ENCODE assay signal across 25 cellular contexts in the genomic region with DNA sequence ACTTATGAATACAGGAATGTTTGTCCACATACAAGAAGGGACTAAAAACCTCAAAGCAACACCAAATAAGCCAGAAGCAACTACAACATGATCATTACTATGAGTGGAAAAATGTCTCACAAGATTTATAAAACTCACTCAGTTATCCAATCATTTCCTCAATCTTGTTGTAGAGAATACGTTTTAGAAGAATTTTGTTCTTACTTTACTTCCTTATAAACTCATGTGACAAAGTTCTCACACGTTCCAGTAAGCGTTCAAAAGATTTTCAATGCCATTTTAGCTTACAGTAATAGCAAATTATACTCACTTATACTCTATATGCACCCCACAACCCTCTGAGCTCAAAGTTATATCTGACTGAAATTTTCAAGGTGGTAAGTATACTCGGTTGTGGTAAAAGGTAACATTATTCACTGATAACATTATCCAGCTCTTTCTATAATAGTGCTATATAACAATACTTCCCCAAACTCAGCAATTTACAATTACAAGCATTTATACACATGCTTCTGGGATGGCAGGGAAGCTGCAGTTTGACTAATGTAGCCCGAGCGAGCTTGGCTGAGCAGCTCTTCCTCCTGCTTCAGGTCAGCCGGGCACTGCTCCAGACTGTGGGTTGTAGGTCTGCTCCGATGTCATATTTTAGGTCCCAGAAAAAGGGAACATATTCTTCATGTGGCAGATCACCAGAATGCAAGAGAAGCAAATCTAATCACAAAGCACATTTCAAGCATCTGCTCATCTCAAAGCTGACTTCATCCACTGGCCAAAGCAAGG.
DNase-seq lines count a peak whose midpoint lies in the region; ATAC-seq, FAIRE-seq and TF ChIP-seq lines count a peak whose summit lies in the region.
"Had no signal": no experiment of that assay in that cellular context is flagged by ENCODE, and none has a peak within 500 bp of the region (broad histone marks: within the 10 kb centered on the region; RNA-seq: fewer than 3 reads in every experiment).

No MANE protein-coding gene starts in this region.

- no peak overlapping the region for H3K27ac ChIP-seq in aorta (ENCODE audit: low read depth in 1 of 2, low read length in 2 of 2)
- H3K27ac ChIP-seq: A549, GM23248, Peyer's patch had no signal

- H3K4me3 ChIP-seq in aorta (ENCODE audit: low read length in 2 of 2): no peak overlapping the region
- H3K4me3 ChIP-seq: A549, GM23248, Peyer's patch had no signal

- peak; percentile 10 for FAIRE-seq in colon (lab: Jason Lieb, UNC)
- FAIRE-seq: A549, GM18507 had no signal

- H3K4me1 ChIP-seq in aorta (ENCODE audit: control insufficient read depth in 1 of 2, insufficient read depth in 2 of 2, low read length in 2 of 2): no peaks in the 10 kb centered on the region
- H3K4me1 ChIP-seq: A549, BE2C, Peyer's patch had no signal

- H3K4me1 Mint-ChIP-seq in activated CD4-positive, alpha-beta T cell treated with anti-CD3 and anti-CD28 coated beads, Interleukin-2, amount 10 ng/mL, durations not matched to agents 24 days and 14 days: no peaks in the 10 kb centered on the region
- peaks cover 65% of the 10 kb centered on the region for H3K4me1 Mint-ChIP-seq in nephron
- H3K4me1 Mint-ChIP-seq: CD14-positive monocyte; CD8-positive, alpha-beta memory T cell had no signal

- no peaks in the 10 kb centered on the region for H3K36me3 Mint-ChIP-seq in activated CD4-positive, alpha-beta T cell treated with anti-CD3 and anti-CD28 coated beads, Interleukin-2, amount 10 ng/mL, durations not matched to agents 24 days and 14 days (ENCODE audit: low read depth)
- no peaks in the 10 kb centered on the region for H3K36me3 Mint-ChIP-seq in nephron (ENCODE audit: low read depth)
- H3K36me3 Mint-ChIP-seq: CD14-positive monocyte; CD8-positive, alpha-beta memory T cell had no signal

- H3K4me3 Mint-ChIP-seq in activated CD4-positive, alpha-beta T cell treated with anti-CD3 and anti-CD28 coated beads, Interleukin-2, amount 10 ng/mL, durations not matched to agents 24 days and 14 days: no peak overlapping the region
- H3K4me3 Mint-ChIP-seq in nephron: no peak overlapping the region
- H3K4me3 Mint-ChIP-seq: CD14-positive monocyte; CD8-positive, alpha-beta memory T cell; H9 had no signal

- H3K9me3 ChIP-seq in aorta (ENCODE audit: control insufficient read depth, low read length): no peaks in the 10 kb centered on the region
- H3K9me3 ChIP-seq: A549, BE2C, Peyer's patch had no signal

- no peaks in the 10 kb centered on the region for H3K27me3 Mint-ChIP-seq in activated CD4-positive, alpha-beta T cell treated with anti-CD3 and anti-CD28 coated beads, Interleukin-2, amount 10 ng/mL, durations not matched to agents 24 days and 14 days
- no peaks in the 10 kb centered on the region for H3K27me3 Mint-ChIP-seq in nephron (ENCODE audit: low read depth)
- H3K27me3 Mint-ChIP-seq: CD8-positive, alpha-beta memory T cell had no signal

- intact Hi-C loops in activated CD4-positive, alpha-beta T cell treated with anti-CD3 and anti-CD28 coated beads, Interleukin-2, amount 10 ng/mL, durations not matched to agents 24 days and 14 days (cut with micrococcal nuclease): no loop called here
- intact Hi-C loops in aorta (cut with DNase I): no loop called here

- no peaks in the 10 kb centered on the region for H3K27me3 ChIP-seq in aorta (ENCODE audit: control insufficient read depth in 1 of 2, insufficient read depth in 2 of 2, low read length in 1 of 2)
- H3K27me3 ChIP-seq: BE2C, Peyer's patch had no signal

- DNase-seq in activated CD4-positive, alpha-beta T cell treated with anti-CD3 and anti-CD28 coated beads, Interleukin-2, amount 10 ng/mL, durations not matched to agents 24 days and 14 days: peak; percentile 14
- DNase-seq in activated CD4-positive, alpha-beta T cell treated with anti-CD3 and anti-CD28 coated beads for 1 hour: no peak
- DNase-seq in aorta (no peak), NCI-H524 (lab: John Stamatoyannopoulos, UW) (no peak), glomerular visceral epithelial cell (ENCODE audit: extremely low spot score) (no peak)
- DNase-seq in activated CD4-positive, alpha-beta T cell treated with anti-CD3 and anti-CD28 coated beads, Interleukin-2, amount 50 U/mL, for 1 hour: no peak
- DNase-seq: BE2C; CD8-positive, alpha-beta memory T cell; GM23248; H9; MV-4-11; NCI-H1105 treated with DMSO at 0.1 percent for 48 hours; NCI-H146; NCI-H1930; NCI-H2107; NCI-H524 treated with DMSO at 0.1 percent for 48 hours; NCI-H774; OCI-M1; Peyer's patch; SHP77 treated with DMSO at 0.1 percent for 48 hours had no signal

- ATAC-seq in aorta (ENCODE audit: low FRiP score): peak; percentile 48
- ATAC-seq: A549 had no signal

- no peaks in the 10 kb centered on the region for H3K9me3 Mint-ChIP-seq in activated CD4-positive, alpha-beta T cell treated with anti-CD3 and anti-CD28 coated beads, Interleukin-2, amount 10 ng/mL, durations not matched to agents 24 days and 14 days
- peaks cover 7% of the 10 kb centered on the region for H3K9me3 Mint-ChIP-seq in nephron
- H3K9me3 Mint-ChIP-seq: CD8-positive, alpha-beta memory T cell; H9 had no signal

- WGBS in aorta, 2 donors: 54 to 68% methylated on average over 8 of the region's 8 CpGs

- TF ChIP-seq CTCF in nephron (IDR thresholded peaks at IDR 0.05; ENCODE audit: unreplicated experiment in 3 of 3): no peak

- H3K27ac Mint-ChIP-seq in activated CD4-positive, alpha-beta T cell treated with anti-CD3 and anti-CD28 coated beads, Interleukin-2, amount 10 ng/mL, durations not matched to agents 24 days and 14 days: no peak overlapping the region
- peak overlapping the region; percentile 64 to 89 (median 64) for H3K27ac Mint-ChIP-seq in nephron
- H3K27ac Mint-ChIP-seq: CD14-positive monocyte; CD8-positive, alpha-beta memory T cell had no signal

- H3K36me3 ChIP-seq in aorta (ENCODE audit: control insufficient read depth in 1 of 2, insufficient read depth in 2 of 2, low read length in 1 of 2): no peaks in the 10 kb centered on the region
- H3K36me3 ChIP-seq: BE2C, Peyer's patch had no signal
